Comparison of ENCODE assay signal across 1 cellular context in genomic region chr15:78872972-78873795, GRCh38.
TF ChIP-seq lines count a peak whose summit lies in the region.

No MANE protein-coding gene starts in this region.

TF ChIP-seq in K562, 482 proteins besides CTCF, POLR2A, EP300 and RAD21 (continued from another document and continues in another):
- TF ChIP-seq MAFG (tag; conservative IDR thresholded peaks at IDR 0.05): no peak; the same call in 1 of the 2 replicates
- no peak for TF ChIP-seq POLR3A (IDR thresholded peaks at IDR 0.05; ENCODE audit: borderline replicate concordance, extremely low read depth, insufficient read depth, insufficient read length)
- TF ChIP-seq ZNF23 (CRISPR knock-in tag; IDR thresholded peaks at IDR 0.05): no peak
- no peak for TF ChIP-seq KAT8 (IDR thresholded peaks at IDR 0.05; ENCODE audit: low read depth)
- no peak for TF ChIP-seq FOS (IDR thresholded peaks at IDR 0.05; ENCODE audit: extremely low read depth, insufficient read length)
- no peak for TF ChIP-seq BHLHE40 (IDR thresholded peaks at IDR 0.05; ENCODE audit: low read length)
- TF ChIP-seq MAFK (IDR thresholded peaks at IDR 0.05; ENCODE audit: low read length): no peak; the same call in 1 of the 2 replicates
- no peak for TF ChIP-seq ZEB2 (IDR thresholded peaks at IDR 0.05)
- TF ChIP-seq SAP30 (IDR thresholded peaks at IDR 0.05; ENCODE audit: borderline replicate concordance, insufficient read depth, low read depth, low read length, poor library complexity, severe bottlenecking): peak; percentile 86
- TF ChIP-seq BCLAF1 (IDR thresholded peaks at IDR 0.05; ENCODE audit: borderline replicate concordance in 1 of 2, control insufficient read depth in 1 of 2, low read depth in 2 of 2, low read length in 1 of 2): no peak
- TF ChIP-seq KLF6 (CRISPR knock-in tag; IDR thresholded peaks at IDR 0.05; ENCODE audit: borderline replicate concordance): peak; percentile 71; the same call in 1 of the 2 replicates
- TF ChIP-seq, protein P1, sequence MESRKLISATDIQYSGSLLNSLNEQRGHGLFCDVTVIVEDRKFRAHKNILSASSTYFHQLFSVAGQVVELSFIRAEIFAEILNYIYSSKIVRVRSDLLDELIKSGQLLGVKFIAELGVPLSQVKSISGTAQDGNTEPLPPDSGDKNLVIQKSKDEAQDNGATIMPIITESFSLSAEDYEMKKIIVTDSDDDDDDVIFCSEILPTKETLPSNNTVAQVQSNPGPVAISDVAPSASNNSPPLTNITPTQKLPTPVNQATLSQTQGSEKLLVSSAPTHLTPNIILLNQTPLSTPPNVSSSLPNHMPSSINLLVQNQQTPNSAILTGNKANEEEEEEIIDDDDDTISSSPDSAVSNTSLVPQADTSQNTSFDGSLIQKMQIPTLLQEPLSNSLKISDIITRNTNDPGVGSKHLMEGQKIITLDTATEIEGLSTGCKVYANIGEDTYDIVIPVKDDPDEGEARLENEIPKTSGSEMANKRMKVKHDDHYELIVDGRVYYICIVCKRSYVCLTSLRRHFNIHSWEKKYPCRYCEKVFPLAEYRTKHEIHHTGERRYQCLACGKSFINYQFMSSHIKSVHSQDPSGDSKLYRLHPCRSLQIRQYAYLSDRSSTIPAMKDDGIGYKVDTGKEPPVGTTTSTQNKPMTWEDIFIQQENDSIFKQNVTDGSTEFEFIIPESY (CRISPR knock-in tag; IDR thresholded peaks at IDR 0.05): no peak
- no peak for TF ChIP-seq C11orf30 (IDR thresholded peaks at IDR 0.05; ENCODE audit: low read depth)
- TF ChIP-seq CREBBP (IDR thresholded peaks at IDR 0.05; ENCODE audit: low read depth, low read length): no peak
- TF ChIP-seq ZKSCAN8 (CRISPR knock-in tag; IDR thresholded peaks at IDR 0.05): no peak
- TF ChIP-seq, protein P2, sequence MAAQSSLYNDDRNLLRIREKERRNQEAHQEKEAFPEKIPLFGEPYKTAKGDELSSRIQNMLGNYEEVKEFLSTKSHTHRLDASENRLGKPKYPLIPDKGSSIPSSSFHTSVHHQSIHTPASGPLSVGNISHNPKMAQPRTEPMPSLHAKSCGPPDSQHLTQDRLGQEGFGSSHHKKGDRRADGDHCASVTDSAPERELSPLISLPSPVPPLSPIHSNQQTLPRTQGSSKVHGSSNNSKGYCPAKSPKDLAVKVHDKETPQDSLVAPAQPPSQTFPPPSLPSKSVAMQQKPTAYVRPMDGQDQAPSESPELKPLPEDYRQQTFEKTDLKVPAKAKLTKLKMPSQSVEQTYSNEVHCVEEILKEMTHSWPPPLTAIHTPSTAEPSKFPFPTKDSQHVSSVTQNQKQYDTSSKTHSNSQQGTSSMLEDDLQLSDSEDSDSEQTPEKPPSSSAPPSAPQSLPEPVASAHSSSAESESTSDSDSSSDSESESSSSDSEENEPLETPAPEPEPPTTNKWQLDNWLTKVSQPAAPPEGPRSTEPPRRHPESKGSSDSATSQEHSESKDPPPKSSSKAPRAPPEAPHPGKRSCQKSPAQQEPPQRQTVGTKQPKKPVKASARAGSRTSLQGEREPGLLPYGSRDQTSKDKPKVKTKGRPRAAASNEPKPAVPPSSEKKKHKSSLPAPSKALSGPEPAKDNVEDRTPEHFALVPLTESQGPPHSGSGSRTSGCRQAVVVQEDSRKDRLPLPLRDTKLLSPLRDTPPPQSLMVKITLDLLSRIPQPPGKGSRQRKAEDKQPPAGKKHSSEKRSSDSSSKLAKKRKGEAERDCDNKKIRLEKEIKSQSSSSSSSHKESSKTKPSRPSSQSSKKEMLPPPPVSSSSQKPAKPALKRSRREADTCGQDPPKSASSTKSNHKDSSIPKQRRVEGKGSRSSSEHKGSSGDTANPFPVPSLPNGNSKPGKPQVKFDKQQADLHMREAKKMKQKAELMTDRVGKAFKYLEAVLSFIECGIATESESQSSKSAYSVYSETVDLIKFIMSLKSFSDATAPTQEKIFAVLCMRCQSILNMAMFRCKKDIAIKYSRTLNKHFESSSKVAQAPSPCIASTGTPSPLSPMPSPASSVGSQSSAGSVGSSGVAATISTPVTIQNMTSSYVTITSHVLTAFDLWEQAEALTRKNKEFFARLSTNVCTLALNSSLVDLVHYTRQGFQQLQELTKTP (IDR thresholded peaks at IDR 0.05; ENCODE audit: low read depth in 1 of 2, partially characterized antibody in 2 of 2): peak in 1 of 2 experiments; percentile 57
- no peak for TF ChIP-seq IFI16 (CRISPR knock-in tag; IDR thresholded peaks at IDR 0.05)
- no peak for TF ChIP-seq TGIF2 (CRISPR knock-in tag; IDR thresholded peaks at IDR 0.05)
- no peak for TF ChIP-seq PTRF (tag; IDR thresholded peaks at IDR 0.05)
- TF ChIP-seq TSC22D4 (tag; IDR thresholded peaks at IDR 0.05): no peak
- TF ChIP-seq KDM1A (IDR thresholded peaks at IDR 0.05): no peak
- TF ChIP-seq ZNF347 (CRISPR knock-in tag; IDR thresholded peaks at IDR 0.05; ENCODE audit: low read depth): no peak
- TF ChIP-seq ZNF263 (CRISPR knock-in tag; IDR thresholded peaks at IDR 0.05; ENCODE audit: borderline replicate concordance): peak; percentile 10; the same call in 1 of the 2 replicates
- TF ChIP-seq E2F8 (IDR thresholded peaks at IDR 0.05; ENCODE audit: low read depth, partially characterized antibody): no peak
- peak; percentile 68 for TF ChIP-seq POLR2H (tag; IDR thresholded peaks at IDR 0.05; ENCODE audit: low read depth)
- peak; percentile 41 for TF ChIP-seq U2AF1 (optimal IDR thresholded peaks at IDR 0.05; ENCODE audit: low read depth, low read length)
- TF ChIP-seq GTF3C2 (IDR thresholded peaks at IDR 0.05; ENCODE audit: borderline replicate concordance, extremely low read depth, insufficient read length): no peak
- TF ChIP-seq SMAD1 (IDR thresholded peaks at IDR 0.05; ENCODE audit: low read depth, low read length, partially characterized antibody): no peak
- TF ChIP-seq ZZZ3 (IDR thresholded peaks at IDR 0.05): no peak
- TF ChIP-seq, protein P3, sequence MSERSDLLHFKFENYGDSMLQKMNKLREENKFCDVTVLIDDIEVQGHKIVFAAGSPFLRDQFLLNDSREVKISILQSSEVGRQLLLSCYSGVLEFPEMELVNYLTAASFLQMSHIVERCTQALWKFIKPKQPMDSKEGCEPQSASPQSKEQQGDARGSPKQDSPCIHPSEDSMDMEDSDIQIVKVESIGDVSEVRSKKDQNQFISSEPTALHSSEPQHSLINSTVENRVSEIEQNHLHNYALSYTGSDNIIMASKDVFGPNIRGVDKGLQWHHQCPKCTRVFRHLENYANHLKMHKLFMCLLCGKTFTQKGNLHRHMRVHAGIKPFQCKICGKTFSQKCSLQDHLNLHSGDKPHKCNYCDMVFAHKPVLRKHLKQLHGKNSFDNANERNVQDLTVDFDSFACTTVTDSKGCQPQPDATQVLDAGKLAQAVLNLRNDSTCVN (CRISPR knock-in tag; IDR thresholded peaks at IDR 0.05): 0 out of 2 replicates have a peak, but pooled peaks have one; percentile 34
- TF ChIP-seq HNRNPH1 (optimal IDR thresholded peaks at IDR 0.05; ENCODE audit: low read depth, low read length): no peak
- TF ChIP-seq SNAPC5 (CRISPR knock-in tag; IDR thresholded peaks at IDR 0.05): no peak
- TF ChIP-seq ZNF165 (CRISPR knock-in tag; IDR thresholded peaks at IDR 0.05; ENCODE audit: borderline replicate concordance): no peak
- TF ChIP-seq E2F5 (CRISPR knock-in tag; IDR thresholded peaks at IDR 0.05): no peak; the same call in 1 of the 2 replicates
- TF ChIP-seq, protein P4, sequence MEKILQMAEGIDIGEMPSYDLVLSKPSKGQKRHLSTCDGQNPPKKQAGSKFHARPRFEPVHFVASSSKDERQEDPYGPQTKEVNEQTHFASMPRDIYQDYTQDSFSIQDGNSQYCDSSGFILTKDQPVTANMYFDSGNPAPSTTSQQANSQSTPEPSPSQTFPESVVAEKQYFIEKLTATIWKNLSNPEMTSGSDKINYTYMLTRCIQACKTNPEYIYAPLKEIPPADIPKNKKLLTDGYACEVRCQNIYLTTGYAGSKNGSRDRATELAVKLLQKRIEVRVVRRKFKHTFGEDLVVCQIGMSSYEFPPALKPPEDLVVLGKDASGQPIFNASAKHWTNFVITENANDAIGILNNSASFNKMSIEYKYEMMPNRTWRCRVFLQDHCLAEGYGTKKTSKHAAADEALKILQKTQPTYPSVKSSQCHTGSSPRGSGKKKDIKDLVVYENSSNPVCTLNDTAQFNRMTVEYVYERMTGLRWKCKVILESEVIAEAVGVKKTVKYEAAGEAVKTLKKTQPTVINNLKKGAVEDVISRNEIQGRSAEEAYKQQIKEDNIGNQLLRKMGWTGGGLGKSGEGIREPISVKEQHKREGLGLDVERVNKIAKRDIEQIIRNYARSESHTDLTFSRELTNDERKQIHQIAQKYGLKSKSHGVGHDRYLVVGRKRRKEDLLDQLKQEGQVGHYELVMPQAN (IDR thresholded peaks at IDR 0.05; ENCODE audit: borderline replicate concordance): peak; percentile 69
- no peak for TF ChIP-seq HDGF (IDR thresholded peaks at IDR 0.05)
- no peak for TF ChIP-seq RBM39 (optimal IDR thresholded peaks at IDR 0.05; ENCODE audit: low read depth, low read length)
- TF ChIP-seq, protein P5, sequence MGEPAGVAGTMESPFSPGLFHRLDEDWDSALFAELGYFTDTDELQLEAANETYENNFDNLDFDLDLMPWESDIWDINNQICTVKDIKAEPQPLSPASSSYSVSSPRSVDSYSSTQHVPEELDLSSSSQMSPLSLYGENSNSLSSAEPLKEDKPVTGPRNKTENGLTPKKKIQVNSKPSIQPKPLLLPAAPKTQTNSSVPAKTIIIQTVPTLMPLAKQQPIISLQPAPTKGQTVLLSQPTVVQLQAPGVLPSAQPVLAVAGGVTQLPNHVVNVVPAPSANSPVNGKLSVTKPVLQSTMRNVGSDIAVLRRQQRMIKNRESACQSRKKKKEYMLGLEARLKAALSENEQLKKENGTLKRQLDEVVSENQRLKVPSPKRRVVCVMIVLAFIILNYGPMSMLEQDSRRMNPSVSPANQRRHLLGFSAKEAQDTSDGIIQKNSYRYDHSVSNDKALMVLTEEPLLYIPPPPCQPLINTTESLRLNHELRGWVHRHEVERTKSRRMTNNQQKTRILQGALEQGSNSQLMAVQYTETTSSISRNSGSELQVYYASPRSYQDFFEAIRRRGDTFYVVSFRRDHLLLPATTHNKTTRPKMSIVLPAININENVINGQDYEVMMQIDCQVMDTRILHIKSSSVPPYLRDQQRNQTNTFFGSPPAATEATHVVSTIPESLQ (CRISPR knock-in tag; IDR thresholded peaks at IDR 0.05): no peak
- TF ChIP-seq DACH1 (IDR thresholded peaks at IDR 0.05; ENCODE audit: partially characterized antibody): no peak
- no peak for TF ChIP-seq CCNT2 (IDR thresholded peaks at IDR 0.05; ENCODE audit: borderline replicate concordance, extremely low read depth, insufficient read length, low read depth, low read length)
